ENCODE assay signal across 4 cellular contexts in genomic region chr1:26329380-26329779, GRCh38. TPM values are rescaled to one million over a fixed set of nuclear protein-coding genes. Genes with fewer than 3 reads are reported as not detected.
"Had no signal": no experiment of that assay in that cellular context is flagged by ENCODE, and none has a peak within 500 bp of the region (broad histone marks: within the 10 kb centered on the region; RNA-seq: fewer than 3 reads in every experiment).

No MANE protein-coding gene starts in this region.

RNA-seq across cellular contexts. Expression of gene CD52, which starts 11.6 kb away (rescaled TPM):
- total RNA-seq: HepG2, HT1080, IMR-90 had no signal

RNA-seq across cellular contexts. Expression of gene CRYBG2, which starts 24.6 kb away (rescaled TPM):
- total RNA-seq: IMR-90 had no signal
- polyA plus RNA-seq: IMR-90 had no signal

RNA-seq across cellular contexts. Expression of gene ZNF683, which starts 43.2 kb away (rescaled TPM):
- total RNA-seq: HepG2, HT-29, HT1080, IMR-90 had no signal
- polyA plus RNA-seq: HepG2, IMR-90 had no signal
